ENCODE assay signal across 8 cellular contexts in genomic region chr6:12013368-12013617, GRCh38. TPM values are rescaled to one million over a fixed set of nuclear protein-coding genes. Genes with fewer than 3 reads are reported as not detected.
DNase-seq lines count a peak whose midpoint lies in the region; ATAC-seq and TF ChIP-seq lines count a peak whose summit lies in the region.

No MANE protein-coding gene starts in this region.

- peak; percentile 49 for TF ChIP-seq RAD21 in neural cell (conservative IDR thresholded peaks at IDR 0.05)

- 0 to 1% methylated on average over 8 of the region's 8 CpGs for WGBS in ectodermal cell, 2 experiments

- peaks cover 9% of the 10 kb centered on the region for H3K4me1 ChIP-seq in ectodermal cell (ENCODE audit: control insufficient read depth, insufficient read depth, low read length)

- no peak for TF ChIP-seq POLR2A in NB4 (IDR thresholded peaks at IDR 0.05; ENCODE audit: extremely low read depth, insufficient read length)

- H3K4me3 ChIP-seq in NB4 (ENCODE audit: low read depth, low read length) (peak overlapping the region; percentile 81), ectodermal cell (ENCODE audit: insufficient read depth, low read depth, low read length) (peak overlapping the region; percentile 74), neural cell (ENCODE audit: low read length) (peak overlapping the region; percentile 87)

- peaks cover 17% of the 10 kb centered on the region for H3K79me2 ChIP-seq in neural cell (replicated peaks; ENCODE audit: insufficient read depth, low read length)

- H4K20me1 ChIP-seq in neural cell (ENCODE audit: insufficient read depth): no peaks in the 10 kb centered on the region

- H3K4me2 ChIP-seq in neural cell (ENCODE audit: low read length): peak overlapping the region; percentile 65

- no peaks in the 10 kb centered on the region for H3K9me3 ChIP-seq in ectodermal cell (ENCODE audit: control insufficient read depth, low read length)
- H3K9me3 ChIP-seq in neural cell (ENCODE audit: low read length): no peaks in the 10 kb centered on the region

- DNase-seq in NB4 (ENCODE audit: low read depth) (no peak), KBM-7 (no peak), NCI-H1105 (lab: John Stamatoyannopoulos, UW) (no peak), left colon (no peak)

- TF ChIP-seq CTCF in C4-2B (conservative IDR thresholded peaks at IDR 0.05): no peak
- TF ChIP-seq CTCF in NB4 (IDR thresholded peaks at IDR 0.05; ENCODE audit: low read depth, low read length): no peak
- TF ChIP-seq CTCF in neural cell (IDR thresholded peaks at IDR 0.05; ENCODE audit: poor library complexity, severe bottlenecking): no peak

- H3F3A ChIP-seq in neural cell (ENCODE audit: insufficient read depth, low read length, poor library complexity, severe bottlenecking): no peaks in the 10 kb centered on the region

- H3K36me3 ChIP-seq in ectodermal cell (ENCODE audit: control insufficient read depth, insufficient read depth, low read length) (peaks cover 18% of the 10 kb centered on the region), neural cell (ENCODE audit: insufficient read depth, low read length) (no peaks in the 10 kb centered on the region)

- peak overlapping the region; percentile 85 for H3K9ac ChIP-seq in neural cell (ENCODE audit: low read length)

- intact Hi-C loops in left colon (cut with DNase I, micrococcal nuclease): loop anchor here in 1 of 2 donors (5.0 kb wide), 1 partner anchor 241 kb away; no protein-coding TSS in a partner anchor

- no peak for TF ChIP-seq EP300 in neural cell (conservative IDR thresholded peaks at IDR 0.05; ENCODE audit: poor library complexity, severe bottlenecking)

- H3K27ac ChIP-seq in C4-2B (peak overlapping the region; percentile 98), ectodermal cell (ENCODE audit: insufficient read depth, low read depth, low read length, poor library complexity, severe bottlenecking) (peak overlapping the region; percentile 93), neural cell (ENCODE audit: low read length) (peak overlapping the region; percentile 76)

- no peak for ATAC-seq in GM21723 (IDR thresholded peaks at IDR 0.05; ENCODE audit: unreplicated experiment)
- ATAC-seq in left colon: no peak

- H3K9me2 ChIP-seq in neural cell (ENCODE audit: insufficient read depth, low read length): no peaks in the 10 kb centered on the region

- in situ Hi-C loops in KBM-7 (cut with MboI; ENCODE audit: low pct_unique_long_range_greater_than_20kb, low sequenced_read_pairs): no loop called here

- H3K27me3 ChIP-seq in ectodermal cell (ENCODE audit: control insufficient read depth, insufficient read depth, low read length, poor library complexity, severe bottlenecking) (peaks cover 14% of the 10 kb centered on the region), neural cell (ENCODE audit: insufficient read depth, low read depth, low read length) (no peaks in the 10 kb centered on the region)

- peak overlapping the region; percentile 63 for H2AFZ ChIP-seq in neural cell (ENCODE audit: low read depth, low read length)

TF ChIP-seq in neural cell, 6 proteins besides CTCF, POLR2A, EP300 and RAD21:
- TF ChIP-seq POLR2AphosphoS5 (IDR thresholded peaks at IDR 0.05) (no peak), SMC3 (conservative IDR thresholded peaks at IDR 0.05; ENCODE audit: poor library complexity) (no peak), MXI1 (conservative IDR thresholded peaks at IDR 0.05; ENCODE audit: poor library complexity, severe bottlenecking) (peak; percentile 10), REST (IDR thresholded peaks at IDR 0.05; ENCODE audit: borderline replicate concordance) (peak; percentile 9), TAF1 (IDR thresholded peaks at IDR 0.05; ENCODE audit: low read depth) (no peak), EZH2 (IDR thresholded peaks at IDR 0.05; ENCODE audit: borderline replicate concordance, insufficient read depth, low read length, poor library complexity, severe bottlenecking) (no peak)

RNA-seq across cellular contexts. Expression of gene HIVEP1, which starts 1.2 kb away (rescaled TPM):
- 20.9 TPM for polyA plus RNA-seq in ectodermal cell (2013, experiment 1 of 4)
- polyA plus RNA-seq in ectodermal cell (2013, experiment 2 of 4): 19.2 TPM
- 15.3 TPM for polyA plus RNA-seq in ectodermal cell (2013, experiment 3 of 4)
- 18.5 TPM for polyA plus RNA-seq in ectodermal cell (2013, experiment 4 of 4)
- polyA plus RNA-seq in neural cell: 3.6 and 8.0 TPM in 2 replicates
- 26.3 and 39.6 TPM in 2 replicates for polyA minus RNA-seq in neural cell
- 10 to 100 TPM; 27.2 to 33.3 TPM for total RNA-seq in left colon
